Comparison of ENCODE assay signal across 21 cellular contexts in genomic region chr17:10558049-10558448, GRCh38. TPM values are rescaled to one million over a fixed set of nuclear protein-coding genes. Genes with fewer than 3 reads are reported as not detected.
A peak's percentile ranks its signal among the peaks of the same experiment; 100 is the strongest.
DNase-seq lines count a peak whose midpoint lies in the region; ATAC-seq and TF ChIP-seq lines count a peak whose summit lies in the region.
"Had no signal": no experiment of that assay in that cellular context is flagged by ENCODE, and none has a peak within 500 bp of the region (broad histone marks: within the 10 kb centered on the region; RNA-seq: fewer than 3 reads in every experiment).

No MANE protein-coding gene starts in this region.

- peaks cover 0 to 32% (median 31%) of the 10 kb centered on the region in 5 donors for H3K4me1 ChIP-seq in subcutaneous abdominal adipose tissue (ENCODE audit: control insufficient read depth in 5 of 5, insufficient read depth in 5 of 5, low read length in 5 of 5)
- H3K4me1 ChIP-seq: BLaER1, Caco-2 had no signal

- H3K4me3 ChIP-seq in subcutaneous abdominal adipose tissue (ENCODE audit: low read depth in 1 of 5, low read length in 5 of 5), result no peak overlapping the region
- H3K4me3 ChIP-seq: BLaER1 had no signal

- ATAC-seq in HG02938 (IDR thresholded peaks at IDR 0.05; ENCODE audit: unreplicated experiment) (no peak), HG02970 (IDR thresholded peaks at IDR 0.05; ENCODE audit: low FRiP score, unreplicated experiment) (no peak)
- ATAC-seq: CD8-positive, alpha-beta T cell; HCT116 had no signal

- H3K27me3 Mint-ChIP-seq in neural crest cell (ENCODE audit: low read depth), result no peaks in the 10 kb centered on the region
- H3K27me3 Mint-ChIP-seq: B cell; CD4-positive, CD25-positive, alpha-beta regulatory T cell had no signal

- H3K27me3 ChIP-seq in subcutaneous abdominal adipose tissue (ENCODE audit: control insufficient read depth in 5 of 5, insufficient read depth in 4 of 5, low read length in 5 of 5), result no peaks in the 10 kb centered on the region
- H3K27me3 ChIP-seq: BLaER1 had no signal

- H3K9ac ChIP-seq in subcutaneous abdominal adipose tissue (ENCODE audit: low read length in 5 of 5), result no peak overlapping the region
- H3K9ac ChIP-seq: BLaER1, GM23248 had no signal

- DNase-seq in EH (ENCODE audit: low read depth), result peak; percentile 26
- DNase-seq in brain pericyte (ENCODE audit: low read depth, low spot score), result peak; percentile 2
- DNase-seq in neural crest cell (ENCODE audit: low read depth, low spot score), result no peak
- no peak for DNase-seq in NCI-H69 (lab: John Stamatoyannopoulos, UW)
- DNase-seq in MV-4-11 (lab: John Stamatoyannopoulos, UW), result no peak
- DNase-seq: Caco-2; CD4-positive, CD25-positive, alpha-beta regulatory T cell; CD8-positive, alpha-beta T cell; DMS153; H9; HFFc6 had no signal

- peak overlapping the region; percentile 35 for H3K27ac Mint-ChIP-seq in neural crest cell (ENCODE audit: unreplicated experiment)
- H3K27ac Mint-ChIP-seq: B cell; CD4-positive, CD25-positive, alpha-beta regulatory T cell; CD8-positive, alpha-beta T cell; H9; HFFc6 had no signal

- no peaks in the 10 kb centered on the region for H3K36me3 ChIP-seq in subcutaneous abdominal adipose tissue (ENCODE audit: control insufficient read depth in 5 of 5, insufficient read depth in 5 of 5, low read length in 5 of 5)
- H3K36me3 ChIP-seq: BLaER1 had no signal

- no peaks in the 10 kb centered on the region for H3K4me1 Mint-ChIP-seq in neural crest cell
- H3K4me1 Mint-ChIP-seq: B cell; CD4-positive, CD25-positive, alpha-beta regulatory T cell had no signal

- H3K9me3 ChIP-seq in subcutaneous abdominal adipose tissue (ENCODE audit: control insufficient read depth in 5 of 5, low read length in 5 of 5), result peaks cover 0 to 4% (median 0%) of the 10 kb centered on the region in 5 donors
- H3K9me3 ChIP-seq: BLaER1, Caco-2 had no signal

- H3K9me3 Mint-ChIP-seq in neural crest cell, result peaks cover 3% of the 10 kb centered on the region
- H3K9me3 Mint-ChIP-seq: CD8-positive, alpha-beta T cell; H9 had no signal

- no peak overlapping the region for H3K4me3 Mint-ChIP-seq in neural crest cell
- H3K4me3 Mint-ChIP-seq: B cell; CD4-positive, CD25-positive, alpha-beta regulatory T cell; CD8-positive, alpha-beta T cell; H9; HFFc6 had no signal

- H3K36me3 Mint-ChIP-seq in neural crest cell (ENCODE audit: low read depth), result no peaks in the 10 kb centered on the region
- H3K36me3 Mint-ChIP-seq: CD4-positive, CD25-positive, alpha-beta regulatory T cell; CD8-positive, alpha-beta T cell had no signal

- no peak for TF ChIP-seq CTCF in neural crest cell (conservative IDR thresholded peaks at IDR 0.05)

- H3K27ac ChIP-seq in subcutaneous abdominal adipose tissue (ENCODE audit: low read depth, low read length), result peak overlapping the region; percentile 42
- H3K27ac ChIP-seq: BLaER1, C4-2B, GM23248 had no signal

RNA-seq across cellular contexts. Expression of gene MYH2, which starts 8.6 kb away (rescaled TPM):
- 0.05 and 0.37 TPM in 2 replicates for total RNA-seq in neural crest cell
- total RNA-seq: B cell; Caco-2; CD4-positive, CD25-positive, alpha-beta regulatory T cell; CD8-positive, alpha-beta T cell; H4 had no signal

RNA-seq across cellular contexts. Expression of gene MYH1, which starts 39.7 kb away (rescaled TPM):
- total RNA-seq in neural crest cell, result not detected in 2 replicates
- total RNA-seq: A172; B cell; Caco-2; CD4-positive, CD25-positive, alpha-beta regulatory T cell; CD8-positive, alpha-beta T cell; H4; H9; HFFc6 had no signal

Comparison
In these comparisons a context has a peak if more than half of its experiments do, and no peak if none do; other contexts are left out.
1. DNase-seq: peak in EH (single experiment) and brain pericyte (single experiment); none in neural crest cell (single experiment), NCI-H69 (single experiment) and MV-4-11 (single experiment).